ENCODE assay signal across 28 cellular contexts in the genomic region with DNA sequence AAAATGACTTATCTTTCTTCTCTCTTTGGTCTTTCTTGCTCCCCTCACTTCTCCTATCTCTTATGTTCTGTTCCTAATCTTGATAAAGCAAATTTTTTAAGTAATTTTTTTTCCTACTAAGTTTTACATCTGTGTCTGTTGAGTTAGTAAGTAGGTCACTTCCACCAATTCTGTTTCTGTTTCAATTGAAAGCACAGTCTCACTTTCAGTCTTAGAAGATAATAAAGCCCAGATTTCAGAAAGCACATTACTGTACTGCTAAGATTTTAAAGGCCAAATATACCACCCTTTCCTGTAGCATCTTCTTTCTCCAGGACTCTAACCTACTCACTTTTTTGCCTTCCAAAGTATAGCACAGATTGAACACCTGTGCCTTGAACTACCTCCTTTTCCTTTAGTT.
DNase-seq lines count a peak whose midpoint lies in the region; ATAC-seq and TF ChIP-seq lines count a peak whose summit lies in the region.
"Had no signal": no experiment of that assay in that cellular context is flagged by ENCODE, and none has a peak within 500 bp of the region (broad histone marks: within the 10 kb centered on the region; RNA-seq: fewer than 3 reads in every experiment).

No MANE protein-coding gene starts in this region.

- H3K27ac ChIP-seq in KMS-11: peak overlapping the region; percentile 68
- no peak overlapping the region for H3K27ac ChIP-seq in CD8-positive, alpha-beta T cell (ENCODE audit: low read depth, low read length)
- no peak overlapping the region for H3K27ac ChIP-seq in uterus
- H3K27ac ChIP-seq: gastroesophageal sphincter, left ventricle myocardium inferior, RWPE1 had no signal

- H3K27ac Mint-ChIP-seq in CD8-positive, alpha-beta T cell: no peak overlapping the region
- H3K27ac Mint-ChIP-seq: activated CD8-positive, alpha-beta T cell treated with anti-CD3 and anti-CD28 coated beads, Interleukin-2, amount 10 ng/mL, durations not matched to agents 7 days and 5 days; activated naive CD8-positive, alpha-beta T cell treated with anti-CD3 and anti-CD28 coated beads, Interleukin-2, amount 10 ng/mL, durations not matched to agents 7 days and 5 days; CD4-positive, alpha-beta memory T cell; naive thymus-derived CD8-positive, alpha-beta T cell; type B pancreatic cell had no signal

- H3K27me3 ChIP-seq in KMS-11 (ENCODE audit: insufficient read depth, low read depth) (no peaks in the 10 kb centered on the region), uterus (no peaks in the 10 kb centered on the region)
- no peaks in the 10 kb centered on the region for H3K27me3 ChIP-seq in CD8-positive, alpha-beta T cell (ENCODE audit: insufficient read depth, low read length)
- H3K27me3 ChIP-seq: gastroesophageal sphincter had no signal

- POLR2A ChIA-PET in CD8-positive, alpha-beta T cell (lab: Charles Lee): no interaction called here

- no peaks in the 10 kb centered on the region for H3K9me3 ChIP-seq in CD8-positive, alpha-beta T cell (ENCODE audit: low read length)
- no peaks in the 10 kb centered on the region for H3K9me3 ChIP-seq in uterus
- H3K9me3 ChIP-seq: gastroesophageal sphincter had no signal

- peak overlapping the region; percentile 63 for H3K4me2 ChIP-seq in KMS-11

- TF ChIP-seq CTCF in KMS-11 (conservative IDR thresholded peaks at IDR 0.05; ENCODE audit: low read depth, low read length) (no peak), uterus (IDR thresholded peaks at IDR 0.05) (no peak)
- no peak for TF ChIP-seq CTCF in CD8-positive, alpha-beta T cell (IDR thresholded peaks at IDR 0.05)

- no peaks in the 10 kb centered on the region for H3K4me1 Mint-ChIP-seq in CD8-positive, alpha-beta T cell (ENCODE audit: low read depth)
- H3K4me1 Mint-ChIP-seq: activated naive CD8-positive, alpha-beta T cell treated with anti-CD3 and anti-CD28 coated beads, Interleukin-2, amount 10 ng/mL, durations not matched to agents 7 days and 5 days; CD4-positive, alpha-beta memory T cell; naive thymus-derived CD8-positive, alpha-beta T cell had no signal

- peaks cover 22% of the 10 kb centered on the region for H3K4me1 ChIP-seq in KMS-11 (ENCODE audit: low read depth, poor library complexity, severe bottlenecking)
- no peaks in the 10 kb centered on the region for H3K4me1 ChIP-seq in CD8-positive, alpha-beta T cell (ENCODE audit: insufficient read depth, low read length)
- H3K4me1 ChIP-seq in uterus: no peaks in the 10 kb centered on the region
- H3K4me1 ChIP-seq: gastroesophageal sphincter, left ventricle myocardium inferior had no signal

- H3K9me3 Mint-ChIP-seq in CD8-positive, alpha-beta T cell: peaks cover 18% of the 10 kb centered on the region
- H3K9me3 Mint-ChIP-seq: type B pancreatic cell had no signal

- no peak overlapping the region; the same call in 1 of the 2 replicates for H3K9ac ChIP-seq in KMS-11

- H3K4me3 Mint-ChIP-seq in CD8-positive, alpha-beta T cell: no peak overlapping the region
- H3K4me3 Mint-ChIP-seq: activated CD8-positive, alpha-beta T cell treated with anti-CD3 and anti-CD28 coated beads, Interleukin-2, amount 10 ng/mL, durations not matched to agents 7 days and 5 days; activated naive CD8-positive, alpha-beta T cell treated with anti-CD3 and anti-CD28 coated beads, Interleukin-2, amount 10 ng/mL, durations not matched to agents 7 days and 5 days; CD4-positive, alpha-beta memory T cell; naive thymus-derived CD8-positive, alpha-beta T cell; type B pancreatic cell had no signal

- CTCF ChIA-PET in CD8-positive, alpha-beta T cell (lab: Charles Lee): no interaction called here

- peak; percentile 84 for ATAC-seq in GM18511 (IDR thresholded peaks at IDR 0.05; ENCODE audit: unreplicated experiment)
- peak; percentile 85 for ATAC-seq in HG02610 (IDR thresholded peaks at IDR 0.05; ENCODE audit: unreplicated experiment)
- ATAC-seq in HG03103 (IDR thresholded peaks at IDR 0.05; ENCODE audit: low read depth, unreplicated experiment): peak; percentile 75
- no peak for ATAC-seq in CD8-positive, alpha-beta T cell
- ATAC-seq in GM21423 (IDR thresholded peaks at IDR 0.05; ENCODE audit: unreplicated experiment): no peak
- ATAC-seq: activated CD8-positive, alpha-beta T cell treated with anti-CD3 and anti-CD28 coated beads, Interleukin-2, amount 10 ng/mL, durations not matched to agents 7 days and 5 days; gastroesophageal sphincter; naive thymus-derived CD8-positive, alpha-beta T cell had no signal

- H2AFZ ChIP-seq in KMS-11 (ENCODE audit: low read depth): peak overlapping the region; percentile 54; the same call in 1 of the 2 replicates

- H3K4me3 ChIP-seq in KMS-11 (IDR thresholded peaks at IDR 0.05; ENCODE audit: insufficient read depth, low read depth, low read length) (no peak overlapping the region), uterus (no peak overlapping the region)
- no peak overlapping the region for H3K4me3 ChIP-seq in CD8-positive, alpha-beta T cell (ENCODE audit: low read depth, low read length)
- H3K4me3 ChIP-seq: gastroesophageal sphincter, left ventricle myocardium inferior had no signal

- H3K79me2 ChIP-seq in KMS-11 (ENCODE audit: insufficient read depth, low read depth): no peaks in the 10 kb centered on the region

- no peak for TF ChIP-seq POLR2A in uterus (IDR thresholded peaks at IDR 0.05)

- no peaks in the 10 kb centered on the region for H3K27me3 Mint-ChIP-seq in CD8-positive, alpha-beta T cell (ENCODE audit: low read depth)
- H3K27me3 Mint-ChIP-seq: activated naive CD8-positive, alpha-beta T cell treated with anti-CD3 and anti-CD28 coated beads, Interleukin-2, amount 10 ng/mL, durations not matched to agents 7 days and 5 days; CD4-positive, alpha-beta memory T cell; naive thymus-derived CD8-positive, alpha-beta T cell; type B pancreatic cell had no signal

- H3K36me3 Mint-ChIP-seq in CD8-positive, alpha-beta T cell: no peaks in the 10 kb centered on the region
- H3K36me3 Mint-ChIP-seq: activated naive CD8-positive, alpha-beta T cell treated with anti-CD3 and anti-CD28 coated beads, Interleukin-2, amount 10 ng/mL, durations not matched to agents 7 days and 5 days; CD4-positive, alpha-beta memory T cell; naive thymus-derived CD8-positive, alpha-beta T cell; type B pancreatic cell had no signal

- H3K36me3 ChIP-seq in KMS-11 (ENCODE audit: insufficient read depth): no peaks in the 10 kb centered on the region
- no peaks in the 10 kb centered on the region for H3K36me3 ChIP-seq in CD8-positive, alpha-beta T cell (ENCODE audit: insufficient read depth, low read length)
- no peaks in the 10 kb centered on the region for H3K36me3 ChIP-seq in uterus
- H3K36me3 ChIP-seq: gastroesophageal sphincter, left ventricle myocardium inferior had no signal

- DNase-seq in CD8-positive, alpha-beta T cell: no peak
- DNase-seq in uterus: no peak
- no peak for DNase-seq in NAMALWA (ENCODE audit: low spot score)
- DNase-seq: activated CD8-positive, alpha-beta T cell treated with anti-CD3 and anti-CD28 coated beads, Interleukin-2, amount 10 ng/mL, durations not matched to agents 7 days and 5 days; activated effector memory CD4-positive, alpha-beta T cell treated with anti-CD3 and anti-CD28 coated beads, Interleukin-2, amount 50 U/mL, for 16 hours; activated naive CD8-positive, alpha-beta T cell treated with anti-CD3 and anti-CD28 coated beads, Interleukin-2, amount 10 ng/mL, durations not matched to agents 7 days and 5 days; activated T-cell treated with anti-CD3 and anti-CD28 coated beads for 4 hours; AML-193; CD4-positive, alpha-beta memory T cell; central memory CD4-positive, alpha-beta T cell; dermis blood vessel endothelial cell; GF-D8; H7; KG1; left ventricle myocardium inferior; naive thymus-derived CD8-positive, alpha-beta T cell; NCI-H526 treated with DMSO at 0.1 percent for 48 hours; occipital lobe; stimulated activated CD4-positive, alpha-beta T cell treated with anti-CD3 and anti-CD28 coated beads, Interleukin-1b, Interleukin-23, amount 100 ng/mL, for 48 hours; T-helper 2 cell had no signal

- H4K20me1 ChIP-seq in KMS-11 (ENCODE audit: insufficient read depth): no peaks in the 10 kb centered on the region

- intact Hi-C loops in CD8-positive, alpha-beta T cell (cut with DNase I, micrococcal nuclease): no loop called here
- intact Hi-C loops in uterus (cut with DNase I; ENCODE audit: low total_unique reads): no loop called here

Comparison
In these comparisons a context has a peak if more than half of its experiments do, and no peak if none do; other contexts are left out.
1. ATAC-seq: peak in GM18511 (single experiment), HG02610 (single experiment) and HG03103 (single experiment); none in CD8-positive, alpha-beta T cell (single experiment) and GM21423 (single experiment).